Comparison of ENCODE assay signal across 20 cellular contexts in the genomic region with DNA sequence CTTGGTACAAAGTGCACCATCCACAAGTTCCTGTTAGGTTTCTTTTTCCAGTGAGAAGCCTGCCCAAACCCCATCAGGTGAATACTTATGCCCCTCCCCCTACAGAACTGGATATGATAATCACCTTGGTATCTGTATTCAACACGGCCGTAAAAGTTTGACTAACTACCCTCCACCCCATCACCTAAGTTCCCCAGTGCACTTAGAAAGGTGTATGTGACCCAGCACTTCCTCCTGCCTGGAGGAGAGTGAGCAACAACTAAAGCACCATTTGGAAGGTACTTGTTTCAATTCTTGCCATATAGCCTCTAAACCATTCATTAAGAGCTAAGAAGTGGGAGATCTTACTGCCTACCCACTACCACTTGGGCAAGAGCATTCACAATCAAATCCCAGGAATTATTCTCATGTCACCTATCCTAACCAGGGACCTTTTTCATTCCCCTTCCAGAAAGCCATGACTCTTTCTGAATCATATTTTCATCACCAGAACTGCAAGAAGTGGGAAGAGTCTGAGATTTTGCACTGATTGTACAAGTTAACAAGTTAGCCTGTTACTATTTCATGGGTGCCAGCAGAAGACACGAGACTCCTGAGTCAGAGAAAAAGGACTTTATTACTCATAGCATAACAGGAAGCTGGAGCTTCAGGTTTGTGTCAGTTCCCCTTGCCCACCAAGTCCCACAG. TPM values are rescaled to one million over a fixed set of nuclear protein-coding genes. Genes with fewer than 3 reads are reported as not detected.
DNase-seq lines count a peak whose midpoint lies in the region; TF ChIP-seq lines count a peak whose summit lies in the region.
"Had no signal": no experiment of that assay in that cellular context is flagged by ENCODE, and none has a peak within 500 bp of the region (broad histone marks: within the 10 kb centered on the region; RNA-seq: fewer than 3 reads in every experiment).

No MANE protein-coding gene starts in this region.

- WGBS in GM23248 (ENCODE audit: low coverage in 1 of 2, low lambda C conversion rate in 2 of 2, missing lambda C conversion rate in 2 of 2), 2 experiments = 62 to 67% methylated on average over 3 of the region's 3 CpGs
- WGBS in hepatocyte (ENCODE audit: low lambda C conversion rate, missing lambda C conversion rate) = 72% methylated on average over 3 of the region's 3 CpGs

- H3K9me2 ChIP-seq in GM23248 (ENCODE audit: insufficient read depth) (no peaks in the 10 kb centered on the region), hepatocyte (replicated peaks; ENCODE audit: insufficient read depth) (no peaks in the 10 kb centered on the region)

- H3K79me2 ChIP-seq in GM23248 (ENCODE audit: insufficient read depth) = no peaks in the 10 kb centered on the region
- no peaks in the 10 kb centered on the region for H3K79me2 ChIP-seq in hepatocyte

- peaks cover 21% of the 10 kb centered on the region; the same call in 1 of the 2 replicates for H3F3A ChIP-seq in GM23248 (ENCODE audit: insufficient read depth)

- no peak for TF ChIP-seq CTCF in AG10803 (conservative IDR thresholded peaks at IDR 0.05; ENCODE audit: low read length)
- TF ChIP-seq CTCF in hepatocyte (IDR thresholded peaks at IDR 0.05; ENCODE audit: poor library complexity) = no peak
- no peak for TF ChIP-seq CTCF in GM20000 (IDR thresholded peaks at IDR 0.05; ENCODE audit: extremely low read depth, missing control alignments)

- H3K4me2 ChIP-seq in GM23248 (ENCODE audit: unreplicated experiment) (no peak overlapping the region), hepatocyte (no peak overlapping the region)

- H3K9ac ChIP-seq in GM23248 = no peak overlapping the region
- no peak overlapping the region for H3K9ac ChIP-seq in adipocyte (ENCODE audit: low read length)

- in situ Hi-C loops in GM23248 (cut with MboI) = no loop called here

- H4K20me1 ChIP-seq in GM23248 (ENCODE audit: insufficient read depth) (no peaks in the 10 kb centered on the region), hepatocyte (ENCODE audit: insufficient read depth, poor library complexity, severe bottlenecking) (no peaks in the 10 kb centered on the region)

- H3K36me3 ChIP-seq in GM23248 (ENCODE audit: low read depth) (no peaks in the 10 kb centered on the region), adipocyte (ENCODE audit: control insufficient read depth, insufficient read depth, low read length, severe bottlenecking) (no peaks in the 10 kb centered on the region), hepatocyte (replicated peaks; ENCODE audit: insufficient read depth, low read depth) (no peaks in the 10 kb centered on the region)
- H3K36me3 ChIP-seq: BE2C, pancreas, vagina had no signal

- H2AFZ ChIP-seq in GM23248 = no peak overlapping the region
- no peak overlapping the region for H2AFZ ChIP-seq in hepatocyte

- H3K27ac ChIP-seq in GM23248 (peak overlapping the region; percentile 55), hepatocyte (peak overlapping the region; percentile 42)
- H3K27ac ChIP-seq: pancreas, skin epidermis, vagina had no signal

- DNase-seq in AG10803 (ENCODE audit: low read depth) = peak; percentile 28
- DNase-seq in GM23248 = peak; percentile 84
- no peak for DNase-seq in adipocyte (ENCODE audit: low read depth)
- DNase-seq in hepatocyte (ENCODE audit: low spot score) = no peak
- no peak for DNase-seq in amniotic stem cell (lab: John Stamatoyannopoulos, UW)
- DNase-seq in GM20000 (ENCODE audit: low spot score) = no peak
- DNase-seq in NCI-H1105 (lab: John Stamatoyannopoulos, UW) = no peak
- DNase-seq in activated CD4-positive, alpha-beta T cell treated with anti-CD3 and anti-CD28 coated beads, Interleukin-2, amount 50 U/mL, for 4 hours = no peak
- DNase-seq: activated CD8-positive, alpha-beta memory T cell treated with anti-CD3 and anti-CD28 coated beads, Interleukin-2, amount 50 U/mL, for 48 hours; BE2C; DMS 273 treated with DMSO at 0.1 percent for 48 hours; H9; hippocampal formation; left cardiac atrium; NCI-H1417 treated with DMSO at 0.1 percent for 48 hours; NCI-H446 treated with DMSO at 0.1 percent for 48 hours; pancreas; stimulated activated naive CD4-positive, alpha-beta T cell treated with Interleukin-2 at 50 U/mL for 16 hours had no signal

- H3K9me3 ChIP-seq in GM23248 (ENCODE audit: low read depth) (no peaks in the 10 kb centered on the region), adipocyte (ENCODE audit: control insufficient read depth, low read length) (peaks cover 16% of the 10 kb centered on the region), hepatocyte (ENCODE audit: low read depth) (no peaks in the 10 kb centered on the region)
- H3K9me3 ChIP-seq: BE2C, pancreas, vagina had no signal

- H3K4me1 ChIP-seq in GM23248 (ENCODE audit: insufficient read depth) (0 out of 2 replicates have a peak, but pooled peaks cover 13% of the 10 kb centered on the region), adipocyte (ENCODE audit: control insufficient read depth, insufficient read depth, low read length) (no peaks in the 10 kb centered on the region), hepatocyte (ENCODE audit: insufficient read depth) (no peaks in the 10 kb centered on the region)
- H3K4me1 ChIP-seq: BE2C, pancreas, vagina had no signal

- no peak overlapping the region for H3K4me3 ChIP-seq in AG10803 (ENCODE audit: low read length)
- no peak overlapping the region for H3K4me3 ChIP-seq in GM23248
- peak overlapping the region; percentile 26 for H3K4me3 ChIP-seq in adipocyte (ENCODE audit: low read length)
- no peak overlapping the region for H3K4me3 ChIP-seq in hepatocyte
- H3K4me3 ChIP-seq: pancreas, skin epidermis, vagina had no signal

- H3K27me3 ChIP-seq in GM23248 (replicated peaks; ENCODE audit: insufficient read depth) = no peaks in the 10 kb centered on the region
- H3K27me3 ChIP-seq in adipocyte (replicated peaks; ENCODE audit: control insufficient read depth, insufficient read depth, low read length) = no peaks in the 10 kb centered on the region
- H3K27me3 ChIP-seq in hepatocyte = no peaks in the 10 kb centered on the region
- H3K27me3 ChIP-seq: BE2C, pancreas, vagina had no signal

RNA-seq across cellular contexts. Expression of a gene that starts 53.5 kb away (rescaled TPM):
- 80.7 and 99.5 TPM in 2 replicates for total RNA-seq in GM23248 (2014; rRNA removed; shearing (Covaris generic))
- polyA plus RNA-seq in GM23248 (2016; fragmentation: Nextera tagmentation; extraction: Ambion mirVana) = 205 and 208 TPM in 2 replicates
- 170 and 178 TPM in 2 replicates for total RNA-seq in hepatocyte
- polyA plus RNA-seq in hepatocyte = 233 and 238 TPM in 2 replicates

Comparison
In these comparisons a context has a peak if more than half of its experiments do, and no peak if none do; other contexts are left out.
1. DNase-seq: peak in AG10803 (single experiment) and GM23248 (single experiment); none in adipocyte (single experiment), hepatocyte (single experiment), amniotic stem cell (single experiment), GM20000 (single experiment), NCI-H1105 (single experiment) and activated CD4-positive, alpha-beta T cell treated with anti-CD3 and anti-CD28 coated beads, Interleukin-2, amount 50 U/mL, for 4 hours (0 of 2).